ENCODE assay signal across 11 cellular contexts in the genomic region with DNA sequence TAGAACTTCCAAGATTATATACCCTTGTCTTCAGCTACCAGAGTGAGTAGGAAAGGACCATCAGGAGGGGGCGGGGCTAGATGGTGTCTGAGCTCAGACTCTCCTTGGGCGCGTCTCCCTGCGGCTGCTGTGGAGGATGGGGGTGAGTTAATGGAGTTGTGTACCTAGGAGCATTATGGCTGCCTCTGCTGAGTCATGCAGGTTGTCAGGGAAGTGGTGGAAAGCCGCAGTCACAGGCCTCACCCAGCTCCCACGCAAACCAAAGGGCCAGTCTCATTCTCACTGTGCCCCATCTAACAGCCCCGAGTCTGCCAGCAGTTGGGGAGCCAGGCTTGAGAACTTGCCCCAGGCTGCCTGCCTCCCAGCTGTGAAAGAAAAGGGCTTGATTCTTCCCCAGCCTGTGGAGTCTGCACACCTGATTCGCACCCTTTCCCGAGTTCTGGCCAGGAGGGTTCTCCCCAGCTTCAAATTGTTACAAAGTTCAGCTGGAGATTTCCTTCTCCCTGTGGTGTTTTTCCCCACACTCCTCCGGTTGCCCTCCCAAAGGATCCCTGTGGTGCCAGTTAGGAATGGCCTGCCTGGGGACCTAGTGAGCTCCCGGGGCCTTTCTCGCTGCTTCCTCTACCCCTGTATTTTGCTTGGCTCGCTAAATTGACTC.
DNase-seq lines count a peak whose midpoint lies in the region; ATAC-seq lines count a peak whose summit lies in the region.
"Had no signal": no experiment of that assay in that cellular context is flagged by ENCODE, and none has a peak within 500 bp of the region (broad histone marks: within the 10 kb centered on the region; RNA-seq: fewer than 3 reads in every experiment).

No MANE protein-coding gene starts in this region.

- H3K4me1 ChIP-seq in CD4-positive, alpha-beta memory T cell (ENCODE audit: insufficient read depth, low read length) = peaks cover 8% of the 10 kb centered on the region
- H3K4me1 ChIP-seq in NT2/D1 (ENCODE audit: insufficient read depth, insufficient read length) (no peaks in the 10 kb centered on the region), mucosa of rectum (ENCODE audit: control insufficient read depth in 2 of 2, insufficient read depth in 2 of 2, low read length in 2 of 2) (peaks cover 6 to 17% of the 10 kb centered on the region in 2 donors)

- H3K9ac ChIP-seq in NT2/D1 (ENCODE audit: insufficient read length, low read depth) (peak overlapping the region; percentile 12), mucosa of rectum (ENCODE audit: low read depth in 1 of 2, low read length in 2 of 2) (peak overlapping the region in 1 of 2 donors; percentile 5)
- H3K9ac ChIP-seq: BLaER1 had no signal

- no peaks in the 10 kb centered on the region for H3K27me3 Mint-ChIP-seq in CD4-positive, alpha-beta memory T cell

- no peaks in the 10 kb centered on the region for H3K36me3 ChIP-seq in CD4-positive, alpha-beta memory T cell (ENCODE audit: insufficient read depth, low read length)
- H3K36me3 ChIP-seq in NT2/D1 (ENCODE audit: insufficient read depth, insufficient read length, low read length) (no peaks in the 10 kb centered on the region), mucosa of rectum (ENCODE audit: control insufficient read depth in 2 of 2, insufficient read depth in 2 of 2, low read length in 2 of 2) (no peaks in the 10 kb centered on the region)
- H3K36me3 ChIP-seq: BLaER1 had no signal

- CTCF ChIA-PET in CD4-positive, alpha-beta memory T cell (lab: Charles Lee; ENCODE audit: partially characterized antibody) = interaction anchor here (1.1 to 1.6 kb wide), 2 partner anchors 16 to 39 kb away, joined by 3 read pairs; no protein-coding TSS in a partner anchor

- intact Hi-C loops in CD4-positive, alpha-beta memory T cell (cut with micrococcal nuclease) = no loop called here
- intact Hi-C loops in head of caudate nucleus (cut with DNase I) = no loop called here

- H3K4me3 ChIP-seq in CD4-positive, alpha-beta memory T cell (ENCODE audit: low read length in 2 of 2) = no peak overlapping the region
- no peak overlapping the region for H3K4me3 ChIP-seq in NT2/D1 (ENCODE audit: insufficient read length, low read depth)
- no peak overlapping the region for H3K4me3 ChIP-seq in mucosa of rectum (ENCODE audit: low read length in 2 of 2)
- H3K4me3 ChIP-seq: BLaER1 had no signal

- H3K27me3 ChIP-seq in CD4-positive, alpha-beta memory T cell (ENCODE audit: insufficient read depth, low read length) = no peaks in the 10 kb centered on the region
- H3K27me3 ChIP-seq in NT2/D1 (ENCODE audit: insufficient read depth, insufficient read length) = no peaks in the 10 kb centered on the region
- no peaks in the 10 kb centered on the region for H3K27me3 ChIP-seq in mucosa of rectum (ENCODE audit: control insufficient read depth in 2 of 2, insufficient read depth in 2 of 2, low read length in 2 of 2)
- H3K27me3 ChIP-seq: BLaER1 had no signal

- H3K27ac Mint-ChIP-seq in CD4-positive, alpha-beta memory T cell = peak overlapping the region in 2 of 7 donors; percentile 57
- H3K27ac Mint-ChIP-seq: activated naive CD4-positive, alpha-beta T cell treated with anti-CD3 and anti-CD28 coated beads, Interleukin-2, amount 10 ng/mL, durations not matched to agents 7 days and 5 days had no signal

- H3K4me3 Mint-ChIP-seq in CD4-positive, alpha-beta memory T cell = no peak overlapping the region
- H3K4me3 Mint-ChIP-seq: activated naive CD4-positive, alpha-beta T cell treated with anti-CD3 and anti-CD28 coated beads, Interleukin-2, amount 10 ng/mL, durations not matched to agents 7 days and 5 days had no signal

- peaks cover 1 to 14% (median 3%) of the 10 kb centered on the region in 8 donors for H3K9me3 Mint-ChIP-seq in CD4-positive, alpha-beta memory T cell
- H3K9me3 Mint-ChIP-seq: activated naive CD4-positive, alpha-beta T cell treated with anti-CD3 and anti-CD28 coated beads, Interleukin-2, amount 10 ng/mL, durations not matched to agents 7 days and 5 days had no signal

- POLR2A ChIA-PET in CD4-positive, alpha-beta memory T cell (lab: Charles Lee; ENCODE audit: partially characterized antibody) = no interaction called here

- H3K36me3 Mint-ChIP-seq in CD4-positive, alpha-beta memory T cell = peaks cover 7 to 20% of the 10 kb centered on the region in 2 donors
- H3K36me3 Mint-ChIP-seq: activated naive CD4-positive, alpha-beta T cell treated with anti-CD3 and anti-CD28 coated beads, Interleukin-2, amount 10 ng/mL, durations not matched to agents 7 days and 5 days had no signal

- H3K9me3 ChIP-seq in CD4-positive, alpha-beta memory T cell (ENCODE audit: control insufficient read depth in 1 of 2, low read length in 2 of 2) = no peaks in the 10 kb centered on the region
- H3K9me3 ChIP-seq in NT2/D1 (ENCODE audit: insufficient read depth, low read length) (peaks cover 18% of the 10 kb centered on the region), mucosa of rectum (ENCODE audit: control insufficient read depth in 2 of 2, low read length in 2 of 2) (no peaks in the 10 kb centered on the region)
- H3K9me3 ChIP-seq: BLaER1 had no signal

- peak in 4 of 5 donors; percentile 16 to 68 (median 39) for DNase-seq in CD4-positive, alpha-beta memory T cell
- no peak for DNase-seq in NT2/D1 (ENCODE audit: low read depth, low spot score)
- DNase-seq in activated effector memory CD4-positive, alpha-beta T cell treated with Interleukin-2 at 50 U/mL for 16 hours = peak; percentile 51
- no peak for DNase-seq in NCI-H2196 (lab: John Stamatoyannopoulos, UW; ENCODE audit: unreplicated experiment)
- no peak for DNase-seq in NCI-H187 (lab: John Stamatoyannopoulos, UW)
- no peak for DNase-seq in head of caudate nucleus
- DNase-seq: activated naive CD4-positive, alpha-beta T cell treated with anti-CD3 and anti-CD28 coated beads, Interleukin-2, amount 10 ng/mL, durations not matched to agents 7 days and 5 days; NCI-H510A had no signal

- no peak for ATAC-seq in GM18909 (IDR thresholded peaks at IDR 0.05; ENCODE audit: poor library complexity, unreplicated experiment)

- H3K27ac ChIP-seq in CD4-positive, alpha-beta memory T cell (ENCODE audit: low read depth, low read length) = no peak overlapping the region
- H3K27ac ChIP-seq in mucosa of rectum (ENCODE audit: low read depth in 2 of 2, low read length in 2 of 2) = peak overlapping the region; percentile 54 to 76
- H3K27ac ChIP-seq: BLaER1 had no signal

- peaks cover 2 to 22% (median 7%) of the 10 kb centered on the region in 4 donors for H3K4me1 Mint-ChIP-seq in CD4-positive, alpha-beta memory T cell
- H3K4me1 Mint-ChIP-seq: activated naive CD4-positive, alpha-beta T cell treated with anti-CD3 and anti-CD28 coated beads, Interleukin-2, amount 10 ng/mL, durations not matched to agents 7 days and 5 days had no signal

Comparison
In these comparisons a context has a peak if more than half of its experiments do, and no peak if none do; other contexts are left out.
1. DNase-seq: peak in CD4-positive, alpha-beta memory T cell (4 of 5) and activated effector memory CD4-positive, alpha-beta T cell treated with Interleukin-2 at 50 U/mL for 16 hours (single experiment); none in NT2/D1 (single experiment), NCI-H2196 (single experiment), NCI-H187 (0 of 2) and head of caudate nucleus (0 of 42).